1 cellular context compared by ENCODE assay signal in the genomic region with DNA sequence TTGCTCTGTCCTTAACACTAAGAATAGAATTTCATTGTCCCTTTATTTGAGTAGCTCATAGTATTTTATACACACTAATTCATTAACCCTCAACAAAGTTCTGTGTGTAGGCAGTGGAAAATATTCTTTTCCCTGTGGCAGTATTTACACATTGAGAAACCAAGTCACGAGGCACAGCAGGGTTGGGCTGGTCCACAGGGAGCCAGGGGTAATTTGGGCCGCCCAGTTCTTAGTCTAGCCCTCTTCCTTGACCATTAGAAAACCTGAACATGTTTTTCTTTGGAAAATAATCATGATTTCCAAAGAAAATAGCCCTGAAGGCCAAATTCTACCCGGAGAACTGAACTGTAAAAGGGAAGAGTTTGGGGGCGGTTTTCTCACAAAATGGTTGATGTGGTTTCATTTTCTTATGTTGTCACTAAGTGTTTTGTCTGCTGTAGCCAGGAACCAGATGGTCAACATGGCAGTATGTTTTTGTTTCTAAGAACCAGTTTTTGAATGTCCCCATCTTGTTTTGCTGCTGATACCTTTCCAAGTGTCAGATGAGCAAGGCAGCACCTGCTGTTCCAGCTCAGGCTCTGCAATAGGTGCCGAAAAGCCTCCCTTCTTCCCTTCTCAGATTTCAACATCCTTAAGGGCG.
TF ChIP-seq lines count a peak whose summit lies in the region.

No MANE protein-coding gene starts in this region.

TF ChIP-seq in GM12878, 131 proteins besides CTCF, POLR2A, EP300 and RAD21:
- TF ChIP-seq NFIC (IDR thresholded peaks at IDR 0.05; ENCODE audit: low read depth, low read length) (no peak), REST (IDR thresholded peaks at IDR 0.05; ENCODE audit: low read depth, low read length) (no peak), TCF3 (IDR thresholded peaks at IDR 0.05; ENCODE audit: borderline replicate concordance, insufficient read depth, low read depth, low read length) (no peak), IRF3 (IDR thresholded peaks at IDR 0.05) (no peak), YY1 (IDR thresholded peaks at IDR 0.05; ENCODE audit: low read depth, low read length) (peak; percentile 62; the same call in 1 of the 2 replicates), POLR2AphosphoS5 (IDR thresholded peaks at IDR 0.05; ENCODE audit: low read length) (no peak), SMC3 (IDR thresholded peaks at IDR 0.05; ENCODE audit: borderline replicate concordance, low read length) (no peak), RAD51 (IDR thresholded peaks at IDR 0.05) (no peak), SUPT20H (IDR thresholded peaks at IDR 0.05; ENCODE audit: borderline replicate concordance, control insufficient read depth, low read depth, low read length) (no peak), BRCA1 (IDR thresholded peaks at IDR 0.05; ENCODE audit: low read depth, low read length) (no peak), KAT2A (conservative IDR thresholded peaks at IDR 0.05; ENCODE audit: control insufficient read depth, low read depth, low read length) (no peak), TAF1 (IDR thresholded peaks at IDR 0.05; ENCODE audit: borderline replicate concordance, low read depth, low read length) (no peak), CBX3 (IDR thresholded peaks at IDR 0.05; ENCODE audit: borderline replicate concordance, low read depth) (no peak), RELB (IDR thresholded peaks at IDR 0.05; ENCODE audit: low read depth) (no peak), HDGF (IDR thresholded peaks at IDR 0.05) (no peak), IRF4 (IDR thresholded peaks at IDR 0.05; ENCODE audit: low read depth, low read length) (no peak), SREBF2 (IDR thresholded peaks at IDR 0.05; ENCODE audit: low read length) (no peak), HSF1 (IDR thresholded peaks at IDR 0.05; ENCODE audit: low read depth, low read length) (no peak), MLLT1 (IDR thresholded peaks at IDR 0.05) (0 out of 2 replicates have a peak, but pooled peaks have one; percentile 23), FOS (IDR thresholded peaks at IDR 0.05; ENCODE audit: borderline replicate concordance, extremely low read depth, insufficient read length) (no peak), MTA2 (IDR thresholded peaks at IDR 0.05; ENCODE audit: low read depth) (no peak), CEBPZ (IDR thresholded peaks at IDR 0.05; ENCODE audit: low read depth, low read length) (no peak), BHLHE40 (IDR thresholded peaks at IDR 0.05; ENCODE audit: borderline replicate concordance in 1 of 2, low read depth in 2 of 2, low read length in 1 of 2) (no peak), MYB (IDR thresholded peaks at IDR 0.05; ENCODE audit: borderline replicate concordance, low read depth, low read length) (no peak)
- TF ChIP-seq, protein P1, sequence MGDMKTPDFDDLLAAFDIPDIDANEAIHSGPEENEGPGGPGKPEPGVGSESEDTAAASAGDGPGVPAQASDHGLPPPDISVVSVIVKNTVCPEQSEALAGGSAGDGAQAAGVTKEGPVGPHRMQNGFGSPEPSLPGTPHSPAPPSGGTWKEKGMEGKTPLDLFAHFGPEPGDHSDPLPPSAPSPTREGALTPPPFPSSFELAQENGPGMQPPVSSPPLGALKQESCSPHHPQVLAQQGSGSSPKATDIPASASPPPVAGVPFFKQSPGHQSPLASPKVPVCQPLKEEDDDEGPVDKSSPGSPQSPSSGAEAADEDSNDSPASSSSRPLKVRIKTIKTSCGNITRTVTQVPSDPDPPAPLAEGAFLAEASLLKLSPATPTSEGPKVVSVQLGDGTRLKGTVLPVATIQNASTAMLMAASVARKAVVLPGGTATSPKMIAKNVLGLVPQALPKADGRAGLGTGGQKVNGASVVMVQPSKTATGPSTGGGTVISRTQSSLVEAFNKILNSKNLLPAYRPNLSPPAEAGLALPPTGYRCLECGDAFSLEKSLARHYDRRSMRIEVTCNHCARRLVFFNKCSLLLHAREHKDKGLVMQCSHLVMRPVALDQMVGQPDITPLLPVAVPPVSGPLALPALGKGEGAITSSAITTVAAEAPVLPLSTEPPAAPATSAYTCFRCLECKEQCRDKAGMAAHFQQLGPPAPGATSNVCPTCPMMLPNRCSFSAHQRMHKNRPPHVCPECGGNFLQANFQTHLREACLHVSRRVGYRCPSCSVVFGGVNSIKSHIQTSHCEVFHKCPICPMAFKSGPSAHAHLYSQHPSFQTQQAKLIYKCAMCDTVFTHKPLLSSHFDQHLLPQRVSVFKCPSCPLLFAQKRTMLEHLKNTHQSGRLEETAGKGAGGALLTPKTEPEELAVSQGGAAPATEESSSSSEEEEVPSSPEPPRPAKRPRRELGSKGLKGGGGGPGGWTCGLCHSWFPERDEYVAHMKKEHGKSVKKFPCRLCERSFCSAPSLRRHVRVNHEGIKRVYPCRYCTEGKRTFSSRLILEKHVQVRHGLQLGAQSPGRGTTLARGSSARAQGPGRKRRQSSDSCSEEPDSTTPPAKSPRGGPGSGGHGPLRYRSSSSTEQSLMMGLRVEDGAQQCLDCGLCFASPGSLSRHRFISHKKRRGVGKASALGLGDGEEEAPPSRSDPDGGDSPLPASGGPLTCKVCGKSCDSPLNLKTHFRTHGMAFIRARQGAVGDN (IDR thresholded peaks at IDR 0.05), result peak; percentile 55; the same call in 1 of the 2 replicates
- TF ChIP-seq, protein P2, sequence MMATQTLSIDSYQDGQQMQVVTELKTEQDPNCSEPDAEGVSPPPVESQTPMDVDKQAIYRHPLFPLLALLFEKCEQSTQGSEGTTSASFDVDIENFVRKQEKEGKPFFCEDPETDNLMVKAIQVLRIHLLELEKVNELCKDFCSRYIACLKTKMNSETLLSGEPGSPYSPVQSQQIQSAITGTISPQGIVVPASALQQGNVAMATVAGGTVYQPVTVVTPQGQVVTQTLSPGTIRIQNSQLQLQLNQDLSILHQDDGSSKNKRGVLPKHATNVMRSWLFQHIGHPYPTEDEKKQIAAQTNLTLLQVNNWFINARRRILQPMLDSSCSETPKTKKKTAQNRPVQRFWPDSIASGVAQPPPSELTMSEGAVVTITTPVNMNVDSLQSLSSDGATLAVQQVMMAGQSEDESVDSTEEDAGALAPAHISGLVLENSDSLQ (IDR thresholded peaks at IDR 0.05), result no peak
